Comparison of ENCODE assay signal across 13 cellular contexts in genomic region chr12:124464062-124464461, GRCh38.
DNase-seq lines count a peak whose midpoint lies in the region; ATAC-seq lines count a peak whose summit lies in the region.
"Had no signal": no experiment of that assay in that cellular context is flagged by ENCODE, and none has a peak within 500 bp of the region (broad histone marks: within the 10 kb centered on the region; RNA-seq: fewer than 3 reads in every experiment).

No MANE protein-coding gene starts in this region.

- no peaks in the 10 kb centered on the region for H3K27me3 Mint-ChIP-seq in naive B cell
- H3K27me3 Mint-ChIP-seq: T-cell had no signal

- peak overlapping the region in 6 of 8 donors; percentile 17 to 73 (median 42) for H3K4me3 Mint-ChIP-seq in naive B cell

- ATAC-seq in naive B cell (ENCODE audit: low read depth in 2 of 2): no peak
- ATAC-seq in GM21825 (IDR thresholded peaks at IDR 0.05; ENCODE audit: unreplicated experiment): no peak
- no peak for ATAC-seq in HG03139 (IDR thresholded peaks at IDR 0.05; ENCODE audit: unreplicated experiment)
- ATAC-seq: T-cell had no signal

- peaks cover 47 to 57% (median 49%) of the 10 kb centered on the region in 3 donors for H3K4me1 Mint-ChIP-seq in naive B cell

- peak in 2 of 3 experiments; percentile 64 to 80 for DNase-seq in NCI-H1417 (lab: John Stamatoyannopoulos, UW)
- DNase-seq in NCI-H1417 treated with DMSO at 0.1 percent for 48 hours (lab: John Stamatoyannopoulos, UW): no peak
- peak; percentile 78 to 83 for DNase-seq in Kasumi-1 (lab: John Stamatoyannopoulos, UW)
- no peak for DNase-seq in naive B cell
- no peak for DNase-seq in stimulated activated CD4-positive, alpha-beta T cell treated with anti-CD3 and anti-CD28 coated beads, Interleukin-15, amount 100 ng/mL, for 24 hours
- DNase-seq: effector CD8-positive, alpha-beta T cell; MM.1S; NCI-H748 treated with DMSO at 0.1 percent for 48 hours; T-cell had no signal

- H3K27ac Mint-ChIP-seq in naive B cell: peak overlapping the region in 3 of 6 donors; percentile 16 to 88 (median 24)

- H3K36me3 Mint-ChIP-seq in naive B cell: peaks cover under 1 to 29% of the 10 kb centered on the region in 2 donors

- peak overlapping the region; percentile 11 for H3K27ac ChIP-seq in angular gyrus (ENCODE audit: low read depth, low read length)
- H3K27ac ChIP-seq: thoracic aorta had no signal

- peaks cover 0 to 7% (median 4%) of the 10 kb centered on the region in 7 donors for H3K9me3 Mint-ChIP-seq in naive B cell

Comparison
In these comparisons a context has a peak if more than half of its experiments do, and no peak if none do; other contexts are left out.
1. DNase-seq: peak in NCI-H1417 (2 of 3) and Kasumi-1 (2 of 2); none in NCI-H1417 treated with DMSO at 0.1 percent for 48 hours (single experiment), naive B cell (single experiment) and stimulated activated CD4-positive, alpha-beta T cell treated with anti-CD3 and anti-CD28 coated beads, Interleukin-15, amount 100 ng/mL, for 24 hours (single experiment).